ENCODE assay signal across 9 cellular contexts in the genomic region with DNA sequence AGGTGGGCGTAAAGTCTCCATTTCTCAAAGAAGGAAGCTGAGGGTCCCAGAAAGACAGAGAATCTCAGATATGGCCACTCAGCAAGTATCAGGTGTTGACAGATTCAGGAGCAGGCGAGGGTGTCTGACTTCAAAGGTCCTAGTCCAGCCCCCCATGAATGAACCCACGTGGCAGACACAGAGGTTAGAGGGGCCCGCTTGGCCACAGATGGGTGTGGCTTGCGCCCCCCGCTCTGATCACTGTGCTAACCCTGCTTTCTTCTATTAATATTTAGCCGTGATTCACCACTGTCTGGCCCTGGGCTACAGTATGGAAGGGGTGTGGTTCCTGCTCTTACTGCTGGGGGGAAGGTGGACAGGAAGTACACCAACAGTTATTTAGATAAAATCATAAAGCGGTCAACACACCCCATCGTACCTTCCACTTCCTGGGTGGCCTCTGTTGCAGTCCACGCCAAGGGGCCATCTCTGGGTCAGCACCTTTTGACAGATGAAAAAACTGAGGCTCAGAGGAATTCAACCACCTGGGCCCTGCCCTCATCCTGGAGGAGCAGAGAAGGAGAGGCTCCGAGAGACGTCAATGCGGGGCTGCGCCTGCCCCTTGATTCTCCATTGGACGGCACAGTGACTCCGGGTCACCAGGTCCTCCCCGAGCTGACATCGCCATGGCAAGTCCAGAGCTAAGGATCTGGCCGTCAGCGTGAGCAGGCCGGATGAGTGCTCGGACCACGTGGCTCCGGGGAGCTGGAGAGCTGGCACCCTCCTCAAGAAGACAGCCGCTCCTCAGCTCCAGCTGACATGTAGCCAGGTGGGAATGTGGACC.
DNase-seq lines count a peak whose midpoint lies in the region; ATAC-seq and TF ChIP-seq lines count a peak whose summit lies in the region.
"Had no signal": no experiment of that assay in that cellular context is flagged by ENCODE, and none has a peak within 500 bp of the region (broad histone marks: within the 10 kb centered on the region; RNA-seq: fewer than 3 reads in every experiment).

No MANE protein-coding gene starts in this region.

- no peaks in the 10 kb centered on the region for H3K27me3 Mint-ChIP-seq in CD8-positive, alpha-beta T cell (ENCODE audit: low read depth)
- H3K27me3 Mint-ChIP-seq in activated naive CD8-positive, alpha-beta T cell treated with anti-CD3 and anti-CD28 coated beads for 36 hours = no peaks in the 10 kb centered on the region
- H3K27me3 Mint-ChIP-seq: activated naive CD8-positive, alpha-beta T cell had no signal

- peak; percentile 20 for TF ChIP-seq CTCF in CD8-positive, alpha-beta T cell (IDR thresholded peaks at IDR 0.05)
- TF ChIP-seq CTCF in sigmoid colon (IDR thresholded peaks at IDR 0.05) = peak in 1 of 4 experiments; percentile 8

- POLR2A ChIA-PET in CD8-positive, alpha-beta T cell (lab: Charles Lee) = no interaction called here

- H3K27ac Mint-ChIP-seq in CD8-positive, alpha-beta T cell = peak overlapping the region; percentile 18
- peak overlapping the region; percentile 43 for H3K27ac Mint-ChIP-seq in activated naive CD8-positive, alpha-beta T cell treated with anti-CD3 and anti-CD28 coated beads for 36 hours
- H3K27ac Mint-ChIP-seq: activated naive CD8-positive, alpha-beta T cell had no signal

- 35 to 64% methylated on average over 25 of the region's 25 CpGs for WGBS in sigmoid colon, 2 donors

- intact Hi-C loops in CD8-positive, alpha-beta T cell (cut with DNase I, micrococcal nuclease) = loop anchor here (1.0 kb wide), 3 partner anchors 894 to 958 kb away; no protein-coding TSS in a partner anchor
- intact Hi-C loops in sigmoid colon (cut with DNase I) = loop anchor here (1.0 to 2.0 kb wide), 3 partner anchors 897 to 957 kb away; no protein-coding TSS in a partner anchor

- H3K9me3 Mint-ChIP-seq in CD8-positive, alpha-beta T cell = no peaks in the 10 kb centered on the region
- no peaks in the 10 kb centered on the region for H3K9me3 Mint-ChIP-seq in activated naive CD8-positive, alpha-beta T cell treated with anti-CD3 and anti-CD28 coated beads for 36 hours

- peak; percentile 19 for ATAC-seq in CD8-positive, alpha-beta T cell
- ATAC-seq in HG03280 (IDR thresholded peaks at IDR 0.05; ENCODE audit: unreplicated experiment) (peak; percentile 16), GM18867 (IDR thresholded peaks at IDR 0.05; ENCODE audit: unreplicated experiment) (no peak)

- H3K27me3 ChIP-seq in CD8-positive, alpha-beta T cell (ENCODE audit: insufficient read depth, low read length) = no peaks in the 10 kb centered on the region
- H3K27me3 ChIP-seq in mucosa of stomach (ENCODE audit: control insufficient read depth, insufficient read depth, low read length) (peaks cover 7% of the 10 kb centered on the region), sigmoid colon (no peaks in the 10 kb centered on the region)

- H3K4me1 Mint-ChIP-seq in CD8-positive, alpha-beta T cell (ENCODE audit: low read depth) = peaks cover 14% of the 10 kb centered on the region
- peaks cover 14% of the 10 kb centered on the region for H3K4me1 Mint-ChIP-seq in activated naive CD8-positive, alpha-beta T cell treated with anti-CD3 and anti-CD28 coated beads for 36 hours

- CTCF ChIA-PET in CD8-positive, alpha-beta T cell (lab: Charles Lee) = interaction anchor here (0.7 to 5.8 kb wide), 26 partner anchors 8 to 972 kb away, joined by 3 to 92 read pairs (median 5); no protein-coding TSS in a partner anchor

- no peak overlapping the region for H3K27ac ChIP-seq in CD8-positive, alpha-beta T cell (ENCODE audit: low read depth, low read length)
- H3K27ac ChIP-seq in sigmoid colon = peak overlapping the region in 1 of 4 donors; percentile 65

- H3K36me3 Mint-ChIP-seq in CD8-positive, alpha-beta T cell = peaks cover 26% of the 10 kb centered on the region
- no peaks in the 10 kb centered on the region for H3K36me3 Mint-ChIP-seq in activated naive CD8-positive, alpha-beta T cell treated with anti-CD3 and anti-CD28 coated beads for 36 hours
- H3K36me3 Mint-ChIP-seq: activated naive CD8-positive, alpha-beta T cell had no signal

- TF ChIP-seq POLR2A in sigmoid colon (IDR thresholded peaks at IDR 0.05) = no peak

- H3K4me3 Mint-ChIP-seq in CD8-positive, alpha-beta T cell = no peak overlapping the region
- H3K4me3 Mint-ChIP-seq in activated naive CD8-positive, alpha-beta T cell treated with anti-CD3 and anti-CD28 coated beads for 36 hours = no peak overlapping the region

- peak overlapping the region; percentile 33 for H3K9ac ChIP-seq in mucosa of stomach (ENCODE audit: low read length)

- H3K4me1 ChIP-seq in CD8-positive, alpha-beta T cell (ENCODE audit: insufficient read depth, low read length) = peaks cover 18% of the 10 kb centered on the region
- peaks cover 19% of the 10 kb centered on the region for H3K4me1 ChIP-seq in mucosa of stomach (ENCODE audit: control insufficient read depth, insufficient read depth, low read length)
- H3K4me1 ChIP-seq in sigmoid colon = peaks cover 0 to 22% (median 21%) of the 10 kb centered on the region in 4 donors

- H3K36me3 ChIP-seq in CD8-positive, alpha-beta T cell (ENCODE audit: insufficient read depth, low read length) = peaks cover 18% of the 10 kb centered on the region
- H3K36me3 ChIP-seq in mucosa of stomach (ENCODE audit: control insufficient read depth, insufficient read depth, low read length) (no peaks in the 10 kb centered on the region), sigmoid colon (no peaks in the 10 kb centered on the region)

- H3K4me3 ChIP-seq in CD8-positive, alpha-beta T cell (ENCODE audit: low read depth, low read length) = no peak overlapping the region
- no peak overlapping the region for H3K4me3 ChIP-seq in mucosa of stomach (ENCODE audit: low read length)
- H3K4me3 ChIP-seq in sigmoid colon = peak overlapping the region in 1 of 4 donors; percentile 37

- DNase-seq in CD8-positive, alpha-beta T cell = peak in 1 of 7 experiments; percentile 40
- DNase-seq in activated naive CD8-positive, alpha-beta T cell treated with anti-CD3 and anti-CD28 coated beads for 36 hours = no peak
- no peak for DNase-seq in cerebellum (ENCODE audit: low spot score)
- no peak for DNase-seq in SKM-1 treated with dmso at 0.1 percent for 144 hours (lab: John Stamatoyannopoulos, UW; ENCODE audit: unreplicated experiment)
- DNase-seq in sigmoid colon = no peak

- no peaks in the 10 kb centered on the region for H3K9me3 ChIP-seq in CD8-positive, alpha-beta T cell (ENCODE audit: low read length)
- H3K9me3 ChIP-seq in mucosa of stomach (ENCODE audit: control insufficient read depth, low read length) (no peaks in the 10 kb centered on the region), sigmoid colon (no peaks in the 10 kb centered on the region)

- no peak for TF ChIP-seq EP300 in sigmoid colon (IDR thresholded peaks at IDR 0.05)
